In genomic region chr2:232522855-232523681, GRCh38 we compare ENCODE assay signal across 12 cellular contexts. TPM values are rescaled to one million over a fixed set of nuclear protein-coding genes. Genes with fewer than 3 reads are reported as not detected.
DNase-seq lines count a peak whose midpoint lies in the region; ATAC-seq lines count a peak whose summit lies in the region.
"Had no signal": no experiment of that assay in that cellular context is flagged by ENCODE, and none has a peak within 500 bp of the region (broad histone marks: within the 10 kb centered on the region; RNA-seq: fewer than 3 reads in every experiment).

No MANE protein-coding gene starts in this region.

- H3K4me1 Mint-ChIP-seq in T-helper 1 cell treated with Interleukin-12 subunit alpha and Interleukin-12 subunit beta and Interleukin-4 antibody, amounts not matched to agents 30 μg/mL and 1 μg/mL, for 36 hours (ENCODE audit: low read depth), result peaks cover 2% of the 10 kb centered on the region

- 34 to 35% methylated on average over 42 of the region's 42 CpGs for WGBS in ectodermal cell, 2 experiments
- WGBS in trophoblast cell (ENCODE audit: extremely low coverage, insufficient coverage, insufficient read length), result no CpG with 5 or more reads among the region's 42 CpGs

- no peak overlapping the region for H4K8ac ChIP-seq in trophoblast cell (ENCODE audit: low read depth, low read length)

- no peak overlapping the region for H4K91ac ChIP-seq in trophoblast cell (ENCODE audit: low read depth, low read length)

- H3K9me3 ChIP-seq in HUES6 (ENCODE audit: control insufficient read depth, insufficient read depth, low read depth, low read length) (no peaks in the 10 kb centered on the region), ectodermal cell (ENCODE audit: control insufficient read depth, low read length) (no peaks in the 10 kb centered on the region), trophoblast cell (ENCODE audit: insufficient read depth, low read depth, low read length) (peaks cover 2% of the 10 kb centered on the region)
- H3K9me3 ChIP-seq: adrenal gland had no signal

- H3K9ac ChIP-seq in HUES6 (ENCODE audit: low read length) (no peak overlapping the region), trophoblast cell (ENCODE audit: low read length) (no peak overlapping the region)

- H3K36me3 ChIP-seq in HUES6 (ENCODE audit: control insufficient read depth, insufficient read depth, low read length) (no peaks in the 10 kb centered on the region), ectodermal cell (ENCODE audit: control insufficient read depth, insufficient read depth, low read length) (no peaks in the 10 kb centered on the region), trophoblast cell (ENCODE audit: control insufficient read depth in 1 of 2, insufficient read depth in 2 of 2, low read length in 2 of 2) (no peaks in the 10 kb centered on the region)
- H3K36me3 ChIP-seq: adrenal gland had no signal

- H3K4me3 ChIP-seq in HUES6 (ENCODE audit: low read depth, low read length), result peak overlapping the region; percentile 57
- H3K4me3 ChIP-seq in ectodermal cell (ENCODE audit: insufficient read depth, low read depth, low read length), result peak overlapping the region; percentile 28
- H3K4me3 ChIP-seq in trophoblast cell (ENCODE audit: low read depth, low read length), result peak overlapping the region; percentile 12

- ATAC-seq in sciatic nerve, result no peak

- no peaks in the 10 kb centered on the region for H3K36me3 Mint-ChIP-seq in T-helper 1 cell treated with Interleukin-12 subunit alpha and Interleukin-12 subunit beta and Interleukin-4 antibody, amounts not matched to agents 30 μg/mL and 1 μg/mL, for 36 hours (ENCODE audit: low read depth)

- no peak for DNase-seq in T-helper 1 cell
- DNase-seq in trophoblast cell, result no peak
- no peak for DNase-seq in NCI-H1105 (lab: John Stamatoyannopoulos, UW)
- no peak for DNase-seq in sciatic nerve (ENCODE audit: low spot score)
- no peak for DNase-seq in NCI-H446 (lab: John Stamatoyannopoulos, UW)
- DNase-seq: mesendoderm had no signal

- H3K4me1 ChIP-seq in HUES6 (ENCODE audit: control insufficient read depth, insufficient read depth, low read length) (peaks cover 16% of the 10 kb centered on the region), ectodermal cell (ENCODE audit: control insufficient read depth, insufficient read depth, low read length) (peaks cover 8% of the 10 kb centered on the region), trophoblast cell (ENCODE audit: control insufficient read depth in 1 of 2, insufficient read depth in 2 of 2, low read length in 2 of 2) (peaks cover under 1 to 6% of the 10 kb centered on the region in 2 experiments)

- no peak overlapping the region for H4K12ac ChIP-seq in trophoblast cell (ENCODE audit: low read depth, low read length)

- H3K4ac ChIP-seq in trophoblast cell (ENCODE audit: low read depth, low read length), result no peak overlapping the region

- H3K27me3 Mint-ChIP-seq in T-helper 1 cell treated with Interleukin-12 subunit alpha and Interleukin-12 subunit beta and Interleukin-4 antibody, amounts not matched to agents 30 μg/mL and 1 μg/mL, for 36 hours (ENCODE audit: low read depth), result peaks cover 33% of the 10 kb centered on the region

- H3K23ac ChIP-seq in trophoblast cell (ENCODE audit: low read length), result no peak overlapping the region

- peak overlapping the region; percentile 79 for H3K4me2 ChIP-seq in trophoblast cell (ENCODE audit: low read length)

- H2AK5ac ChIP-seq in trophoblast cell (ENCODE audit: low read length), result no peak overlapping the region

- no peak overlapping the region for H3K14ac ChIP-seq in trophoblast cell (ENCODE audit: low read length)

- H3K27me3 ChIP-seq in HUES6 (ENCODE audit: control insufficient read depth, insufficient read depth, low read length) (peaks cover 67% of the 10 kb centered on the region), ectodermal cell (ENCODE audit: control insufficient read depth, insufficient read depth, low read length, poor library complexity, severe bottlenecking) (peaks cover 70% of the 10 kb centered on the region), trophoblast cell (ENCODE audit: insufficient read depth, low read length) (peaks cover 29% of the 10 kb centered on the region)

- no peak overlapping the region for H2AFZ ChIP-seq in trophoblast cell (ENCODE audit: insufficient read depth, low read length, poor library complexity)

- H2BK5ac ChIP-seq in trophoblast cell (ENCODE audit: low read depth, low read length, poor library complexity), result no peak overlapping the region

- H3K79me1 ChIP-seq in trophoblast cell (ENCODE audit: low read length), result no peaks in the 10 kb centered on the region

- no peak overlapping the region for H3K27ac Mint-ChIP-seq in T-helper 1 cell treated with Interleukin-12 subunit alpha and Interleukin-12 subunit beta and Interleukin-4 antibody, amounts not matched to agents 30 μg/mL and 1 μg/mL, for 36 hours

- H3K79me2 ChIP-seq in trophoblast cell (ENCODE audit: control insufficient read depth, insufficient read depth, low read length, poor library complexity), result no peaks in the 10 kb centered on the region

- H2BK120ac ChIP-seq in trophoblast cell (ENCODE audit: insufficient read depth, low read length, poor library complexity), result no peak overlapping the region

- H3K9me3 Mint-ChIP-seq in T-helper 1 cell treated with Interleukin-12 subunit alpha and Interleukin-12 subunit beta and Interleukin-4 antibody, amounts not matched to agents 30 μg/mL and 1 μg/mL, for 36 hours, result no peaks in the 10 kb centered on the region

- H3K4me3 Mint-ChIP-seq in T-helper 1 cell treated with Interleukin-12 subunit alpha and Interleukin-12 subunit beta and Interleukin-4 antibody, amounts not matched to agents 30 μg/mL and 1 μg/mL, for 36 hours, result peak overlapping the region; percentile 21

- H3K27ac ChIP-seq in HUES6 (ENCODE audit: low read depth, low read length) (no peak overlapping the region), ectodermal cell (ENCODE audit: insufficient read depth, low read depth, low read length, poor library complexity, severe bottlenecking) (no peak overlapping the region), trophoblast cell (ENCODE audit: low read depth, low read length) (no peak overlapping the region)
- H3K27ac ChIP-seq: adrenal gland had no signal

- H2BK12ac ChIP-seq in trophoblast cell (ENCODE audit: low read length), result no peak overlapping the region

- no peak overlapping the region for H3K18ac ChIP-seq in trophoblast cell (ENCODE audit: low read length)

- intact Hi-C loops in sciatic nerve (cut with DNase I), result loop anchor here (10.0 kb wide), 1 partner anchor 618 kb away; no protein-coding TSS in a partner anchor

RNA-seq across cellular contexts. Expression of gene PRSS56, which starts 2.9 kb away (rescaled TPM):
- polyA plus RNA-seq in ectodermal cell (2013, experiment 1 of 4), result 0.54 TPM
- 0.76 TPM for polyA plus RNA-seq in ectodermal cell (2013, experiment 2 of 4)
- 0.91 TPM for polyA plus RNA-seq in ectodermal cell (2013, experiment 3 of 4)
- polyA plus RNA-seq in ectodermal cell (2013, experiment 4 of 4), result 0.73 TPM
- not detected in 2 replicates for polyA plus RNA-seq in trophoblast cell (2013)
- total RNA-seq in sciatic nerve, result not detected
- total RNA-seq: A673, urinary bladder had no signal
- polyA plus RNA-seq: urinary bladder had no signal

RNA-seq across cellular contexts. Expression of gene CHRND, which starts 2.9 kb away (rescaled TPM):
- polyA plus RNA-seq in ectodermal cell (2013, experiment 1 of 4), result 0.31 TPM
- polyA plus RNA-seq in ectodermal cell (2013, experiment 2 of 4), result 0.14 TPM
- 0.16 TPM for polyA plus RNA-seq in ectodermal cell (2013, experiment 3 of 4)
- 0.20 TPM for polyA plus RNA-seq in ectodermal cell (2013, experiment 4 of 4)
- not detected in 2 replicates for polyA plus RNA-seq in trophoblast cell (2013)
- total RNA-seq in sciatic nerve, result not detected
- total RNA-seq: A673 had no signal
- polyA plus RNA-seq: urinary bladder had no signal

RNA-seq across cellular contexts. Expression of gene CHRNG, which starts 16.4 kb away (rescaled TPM):
- not detected for polyA plus RNA-seq in ectodermal cell (2013, experiment 1 of 4)
- polyA plus RNA-seq in ectodermal cell (2013, experiment 2 of 4), result not detected
- not detected for polyA plus RNA-seq in ectodermal cell (2013, experiment 3 of 4)
- not detected for polyA plus RNA-seq in ectodermal cell (2013, experiment 4 of 4)
- 0.04 TPM in 1 of 2 replicates, not detected in the other for polyA plus RNA-seq in trophoblast cell (2013)
- total RNA-seq in sciatic nerve, result not detected
- total RNA-seq: A673, adrenal gland had no signal
- polyA plus RNA-seq: urinary bladder had no signal

RNA-seq across cellular contexts. Expression of gene TIGD1, which starts 27.3 kb away (rescaled TPM):
- 10.4 TPM for polyA plus RNA-seq in ectodermal cell (2013, experiment 1 of 4)
- 10.8 TPM for polyA plus RNA-seq in ectodermal cell (2013, experiment 2 of 4)
- polyA plus RNA-seq in ectodermal cell (2013, experiment 3 of 4), result 8.6 TPM
- 11.6 TPM for polyA plus RNA-seq in ectodermal cell (2013, experiment 4 of 4)
- 1.9 and 2.2 TPM in 2 replicates for polyA plus RNA-seq in trophoblast cell (2013)
- total RNA-seq in sciatic nerve, result 4.5 TPM

RNA-seq across cellular contexts. Expression of gene EIF4E2, which starts 27.4 kb away (rescaled TPM):
- 114 TPM for polyA plus RNA-seq in ectodermal cell (2013, experiment 1 of 4)
- polyA plus RNA-seq in ectodermal cell (2013, experiment 2 of 4), result 103 TPM
- 86.2 TPM for polyA plus RNA-seq in ectodermal cell (2013, experiment 3 of 4)
- polyA plus RNA-seq in ectodermal cell (2013, experiment 4 of 4), result 106 TPM
- 71.8 and 79.9 TPM in 2 replicates for polyA plus RNA-seq in trophoblast cell (2013)
- 41.0 TPM for total RNA-seq in sciatic nerve
